In the genomic region with DNA sequence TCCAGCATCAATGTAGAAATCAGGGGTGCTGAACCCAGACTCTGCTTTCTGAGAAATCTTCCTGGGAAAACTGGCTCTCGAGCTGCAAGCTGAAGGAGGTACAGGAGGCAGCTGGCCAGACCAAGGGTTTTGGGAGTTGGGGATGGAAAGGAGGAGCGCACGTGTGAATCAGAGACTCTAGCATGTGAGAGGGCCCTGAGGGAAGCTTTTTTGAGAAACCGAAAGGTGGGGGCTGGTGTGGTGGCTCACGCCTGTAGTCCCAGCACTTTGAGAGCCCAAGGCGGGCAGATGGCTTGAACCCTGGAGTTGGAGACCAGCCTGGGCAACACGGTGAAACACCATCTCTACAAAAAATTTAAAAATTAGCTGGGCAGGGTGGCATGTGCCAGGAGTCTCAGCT, we compare ENCODE assay signal across 1 cellular context.
TF ChIP-seq lines count a peak whose summit lies in the region.

No MANE protein-coding gene starts in this region.

TF ChIP-seq in K562, 482 proteins besides CTCF, POLR2A, EP300 and RAD21 (continued from another document):
- TF ChIP-seq, protein P1, sequence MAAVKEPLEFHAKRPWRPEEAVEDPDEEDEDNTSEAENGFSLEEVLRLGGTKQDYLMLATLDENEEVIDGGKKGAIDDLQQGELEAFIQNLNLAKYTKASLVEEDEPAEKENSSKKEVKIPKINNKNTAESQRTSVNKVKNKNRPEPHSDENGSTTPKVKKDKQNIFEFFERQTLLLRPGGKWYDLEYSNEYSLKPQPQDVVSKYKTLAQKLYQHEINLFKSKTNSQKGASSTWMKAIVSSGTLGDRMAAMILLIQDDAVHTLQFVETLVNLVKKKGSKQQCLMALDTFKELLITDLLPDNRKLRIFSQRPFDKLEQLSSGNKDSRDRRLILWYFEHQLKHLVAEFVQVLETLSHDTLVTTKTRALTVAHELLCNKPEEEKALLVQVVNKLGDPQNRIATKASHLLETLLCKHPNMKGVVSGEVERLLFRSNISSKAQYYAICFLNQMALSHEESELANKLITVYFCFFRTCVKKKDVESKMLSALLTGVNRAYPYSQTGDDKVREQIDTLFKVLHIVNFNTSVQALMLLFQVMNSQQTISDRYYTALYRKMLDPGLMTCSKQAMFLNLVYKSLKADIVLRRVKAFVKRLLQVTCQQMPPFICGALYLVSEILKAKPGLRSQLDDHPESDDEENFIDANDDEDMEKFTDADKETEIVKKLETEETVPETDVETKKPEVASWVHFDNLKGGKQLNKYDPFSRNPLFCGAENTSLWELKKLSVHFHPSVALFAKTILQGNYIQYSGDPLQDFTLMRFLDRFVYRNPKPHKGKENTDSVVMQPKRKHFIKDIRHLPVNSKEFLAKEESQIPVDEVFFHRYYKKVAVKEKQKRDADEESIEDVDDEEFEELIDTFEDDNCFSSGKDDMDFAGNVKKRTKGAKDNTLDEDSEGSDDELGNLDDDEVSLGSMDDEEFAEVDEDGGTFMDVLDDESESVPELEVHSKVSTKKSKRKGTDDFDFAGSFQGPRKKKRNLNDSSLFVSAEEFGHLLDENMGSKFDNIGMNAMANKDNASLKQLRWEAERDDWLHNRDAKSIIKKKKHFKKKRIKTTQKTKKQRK (IDR thresholded peaks at IDR 0.05; ENCODE audit: borderline replicate concordance, low read depth, low read length) = no peak
- no peak for TF ChIP-seq KAT2B (IDR thresholded peaks at IDR 0.05; ENCODE audit: low read depth, low read length)
- no peak for TF ChIP-seq KHSRP (IDR thresholded peaks at IDR 0.05)
- TF ChIP-seq, protein P2, sequence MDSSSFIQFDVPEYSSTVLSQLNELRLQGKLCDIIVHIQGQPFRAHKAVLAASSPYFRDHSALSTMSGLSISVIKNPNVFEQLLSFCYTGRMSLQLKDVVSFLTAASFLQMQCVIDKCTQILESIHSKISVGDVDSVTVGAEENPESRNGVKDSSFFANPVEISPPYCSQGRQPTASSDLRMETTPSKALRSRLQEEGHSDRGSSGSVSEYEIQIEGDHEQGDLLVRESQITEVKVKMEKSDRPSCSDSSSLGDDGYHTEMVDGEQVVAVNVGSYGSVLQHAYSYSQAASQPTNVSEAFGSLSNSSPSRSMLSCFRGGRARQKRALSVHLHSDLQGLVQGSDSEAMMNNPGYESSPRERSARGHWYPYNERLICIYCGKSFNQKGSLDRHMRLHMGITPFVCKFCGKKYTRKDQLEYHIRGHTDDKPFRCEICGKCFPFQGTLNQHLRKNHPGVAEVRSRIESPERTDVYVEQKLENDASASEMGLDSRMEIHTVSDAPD (CRISPR knock-in tag; IDR thresholded peaks at IDR 0.05) = no peak
- no peak for TF ChIP-seq HOXB6 (CRISPR knock-in tag; IDR thresholded peaks at IDR 0.05; ENCODE audit: borderline replicate concordance)
- TF ChIP-seq ZNF740 (CRISPR knock-in tag; IDR thresholded peaks at IDR 0.05) = no peak
- no peak for TF ChIP-seq ZNF740 (tag; IDR thresholded peaks at IDR 0.05)
- no peak for TF ChIP-seq CREBBP (IDR thresholded peaks at IDR 0.05; ENCODE audit: low read depth, low read length)
- TF ChIP-seq FOXK1 (CRISPR knock-in tag; IDR thresholded peaks at IDR 0.05; ENCODE audit: borderline replicate concordance) = no peak
- no peak for TF ChIP-seq SMARCB1 (IDR thresholded peaks at IDR 0.05; ENCODE audit: insufficient read length, low read depth)
- no peak for TF ChIP-seq STAT5B (CRISPR knock-in tag; IDR thresholded peaks at IDR 0.05)
- TF ChIP-seq CUX1 (CRISPR knock-in tag; IDR thresholded peaks at IDR 0.05) = no peak
- TF ChIP-seq IRF1 (CRISPR knock-in tag; IDR thresholded peaks at IDR 0.05; ENCODE audit: borderline replicate concordance) = no peak
TF ChIP-seq in K562: peak in this region for 0.
